In genomic region chr14:87045956-87046355, GRCh38 we compare ENCODE assay signal across 22 cellular contexts.
"Had no signal": no experiment of that assay in that cellular context is flagged by ENCODE, and none has a peak within 500 bp of the region (broad histone marks: within the 10 kb centered on the region; RNA-seq: fewer than 3 reads in every experiment).

No MANE protein-coding gene starts in this region.

- H3K4me3 ChIP-seq: colonic mucosa, esophagus squamous epithelium, gastrocnemius medialis, heart right ventricle, left lung, lower lobe of right lung had no signal

- H3K9me3 ChIP-seq: colonic mucosa, esophagus squamous epithelium, gastrocnemius medialis, heart right ventricle, left lung, lower lobe of right lung had no signal

- DNase-seq: colonic mucosa; cortex of kidney; effector CD8-positive, alpha-beta T cell; effector memory CD8-positive, alpha-beta T cell; endodermal cell; erythroblast; esophagus squamous epithelium; foreskin melanocyte; gastrocnemius medialis; glutamatergic neuron; head of caudate nucleus; heart right ventricle; hippocampal formation; left cardiac atrium; left lung; left ventricle myocardium superior; lower lobe of right lung; mesendoderm; midbrain had no signal

- H3K27me3 ChIP-seq: colonic mucosa, esophagus squamous epithelium, gastrocnemius medialis, heart right ventricle, left lung had no signal

- H3K4me3 Mint-ChIP-seq: dendritic cell treated with granulocyte-macrophage colony-stimulating factor and Interleukin-4, amounts not matched to agents 40 ng/mL and 50 ng/mL, for 4 days; effector memory CD8-positive, alpha-beta T cell; endodermal cell had no signal

- H3K27ac ChIP-seq: colonic mucosa, epithelial cell of prostate, esophagus squamous epithelium, gastrocnemius medialis, left lung, lower lobe of right lung had no signal

- H3K36me3 ChIP-seq: colonic mucosa, esophagus squamous epithelium, gastrocnemius medialis, heart right ventricle, left lung, lower lobe of right lung had no signal

- H3K4me1 ChIP-seq: colonic mucosa, esophagus squamous epithelium, gastrocnemius medialis, left lung, lower lobe of right lung had no signal

- H3K27me3 Mint-ChIP-seq: dendritic cell treated with granulocyte-macrophage colony-stimulating factor and Interleukin-4, amounts not matched to agents 40 ng/mL and 50 ng/mL, for 4 days; effector memory CD8-positive, alpha-beta T cell had no signal

- H3K9me3 Mint-ChIP-seq: endodermal cell had no signal

- H3K27ac Mint-ChIP-seq: dendritic cell treated with granulocyte-macrophage colony-stimulating factor and Interleukin-4, amounts not matched to agents 40 ng/mL and 50 ng/mL, for 4 days; effector memory CD8-positive, alpha-beta T cell; endodermal cell had no signal

- ATAC-seq: effector memory CD8-positive, alpha-beta T cell; esophagus mucosa; gastrocnemius medialis; heart right ventricle; left cardiac atrium; left lung; left ventricle myocardium superior; lower lobe of right lung had no signal
